ENCODE assay signal across 10 cellular contexts in genomic region chr13:114115796-114116195, GRCh38. TPM values are rescaled to one million over a fixed set of nuclear protein-coding genes. Genes with fewer than 3 reads are reported as not detected.
DNase-seq lines count a peak whose midpoint lies in the region; ATAC-seq and TF ChIP-seq lines count a peak whose summit lies in the region.
"Had no signal": no experiment of that assay in that cellular context is flagged by ENCODE, and none has a peak within 500 bp of the region (broad histone marks: within the 10 kb centered on the region; RNA-seq: fewer than 3 reads in every experiment).

No MANE protein-coding gene starts in this region.

- no peak for TF ChIP-seq POLR2A in suprapubic skin (IDR thresholded peaks at IDR 0.05)
- no peak for TF ChIP-seq POLR2A in prostate gland (IDR thresholded peaks at IDR 0.05)

- no peak for TF ChIP-seq EP300 in suprapubic skin (IDR thresholded peaks at IDR 0.05)

- intact Hi-C loops in prostate gland (cut with DNase I) = no loop called here

- H3K27ac ChIP-seq in suprapubic skin = no peak overlapping the region
- no peak overlapping the region for H3K27ac ChIP-seq in prostate gland
- H3K27ac ChIP-seq: neutrophil had no signal

- no peak for TF ChIP-seq CTCF in suprapubic skin (IDR thresholded peaks at IDR 0.05)
- no peak for TF ChIP-seq CTCF in prostate gland (IDR thresholded peaks at IDR 0.05)

- peak overlapping the region; percentile 55 for H3K4me3 Mint-ChIP-seq in activated T-helper 17 cell treated with anti-CD3 and anti-CD28 coated beads, Interleukin-2, amount 50 U/mL, for 72 hours

- peak overlapping the region; percentile 87 for H3K27ac Mint-ChIP-seq in activated T-helper 17 cell treated with anti-CD3 and anti-CD28 coated beads, Interleukin-2, amount 50 U/mL, for 72 hours

- in situ Hi-C loops in KBM-7 (cut with MboI; ENCODE audit: low pct_unique_long_range_greater_than_20kb, low sequenced_read_pairs) = no loop called here

- H3K4me3 ChIP-seq in suprapubic skin = no peak overlapping the region
- no peak overlapping the region for H3K4me3 ChIP-seq in prostate gland

- peak; percentile 7 for DNase-seq in activated naive CD4-positive, alpha-beta T cell treated with anti-CD3 and anti-CD28 coated beads, Interleukin-2, amount 50 U/mL, for 16 hours
- no peak for DNase-seq in activated naive CD4-positive, alpha-beta T cell treated with Interleukin-2 at 50 U/mL for 16 hours
- DNase-seq in mesenteric fat pad (ENCODE audit: low spot score) (peak; percentile 83), suprapubic skin (ENCODE audit: low spot score in 2 of 2) (peak; percentile 51 to 57), KBM-7 (no peak), prostate gland (ENCODE audit: low spot score) (no peak)
- DNase-seq: NCI-H69 had no signal

- WGBS in suprapubic skin = 80% methylated on average over 13 of the region's 13 CpGs
- WGBS in prostate gland = 90% methylated on average over 13 of the region's 13 CpGs

- H3K36me3 Mint-ChIP-seq in activated T-helper 17 cell treated with anti-CD3 and anti-CD28 coated beads, Interleukin-2, amount 50 U/mL, for 72 hours (ENCODE audit: low read depth) = peaks cover 26% of the 10 kb centered on the region

- no peaks in the 10 kb centered on the region for H3K9me3 ChIP-seq in suprapubic skin
- no peaks in the 10 kb centered on the region for H3K9me3 ChIP-seq in prostate gland
- H3K9me3 ChIP-seq: neutrophil had no signal

- H3K27me3 Mint-ChIP-seq in activated T-helper 17 cell treated with anti-CD3 and anti-CD28 coated beads, Interleukin-2, amount 50 U/mL, for 72 hours = no peaks in the 10 kb centered on the region

- peaks cover 16% of the 10 kb centered on the region for H3K4me1 ChIP-seq in suprapubic skin
- peaks cover 4% of the 10 kb centered on the region for H3K4me1 ChIP-seq in prostate gland (replicated peaks)

- H3K27me3 ChIP-seq in suprapubic skin (no peaks in the 10 kb centered on the region), prostate gland (replicated peaks; ENCODE audit: insufficient read depth) (no peaks in the 10 kb centered on the region)

- H3K36me3 ChIP-seq in suprapubic skin = no peaks in the 10 kb centered on the region
- no peaks in the 10 kb centered on the region for H3K36me3 ChIP-seq in prostate gland
- H3K36me3 ChIP-seq: neutrophil had no signal

- peaks cover 46% of the 10 kb centered on the region for H3K4me1 Mint-ChIP-seq in activated T-helper 17 cell treated with anti-CD3 and anti-CD28 coated beads, Interleukin-2, amount 50 U/mL, for 72 hours

- ATAC-seq in activated T-helper 17 cell treated with anti-CD3 and anti-CD28 coated beads, Interleukin-2, amount 50 U/mL, for 72 hours (replicated peaks) = no peak
- ATAC-seq in GM18502 (IDR thresholded peaks at IDR 0.05; ENCODE audit: poor library complexity, unreplicated experiment) = no peak

- no peaks in the 10 kb centered on the region for H3K9me3 Mint-ChIP-seq in activated T-helper 17 cell treated with anti-CD3 and anti-CD28 coated beads, Interleukin-2, amount 50 U/mL, for 72 hours

RNA-seq across cellular contexts. Expression of gene RASA3, which starts 16.6 kb away (rescaled TPM):
- total RNA-seq in activated T-helper 17 cell treated with anti-CD3 and anti-CD28 coated beads, Interleukin-2, amount 50 U/mL, for 72 hours = 10 to 100 TPM; 18.4 to 62.5 TPM
- total RNA-seq in mesenteric fat pad (102 TPM), suprapubic skin (10 to 100 TPM; 15.3 to 37.1 (median 16.4) TPM), prostate gland (10 to 100 TPM in 1 of 2 donors, 1 to 10 TPM in 1; 8.6 to 12.5 TPM)

Comparison
In these comparisons a context has a peak if more than half of its experiments do, and no peak if none do; other contexts are left out.
1. DNase-seq: peak in activated naive CD4-positive, alpha-beta T cell treated with anti-CD3 and anti-CD28 coated beads, Interleukin-2, amount 50 U/mL, for 16 hours (single experiment), mesenteric fat pad (single experiment) and suprapubic skin (2 of 2); none in activated naive CD4-positive, alpha-beta T cell treated with Interleukin-2 at 50 U/mL for 16 hours (single experiment), KBM-7 (single experiment) and prostate gland (single experiment).